In genomic region chr17:75742337-75742736, GRCh38 we compare ENCODE assay signal across 16 cellular contexts. TPM values are rescaled to one million over a fixed set of nuclear protein-coding genes. Genes with fewer than 3 reads are reported as not detected.
DNase-seq lines count a peak whose midpoint lies in the region; ATAC-seq, FAIRE-seq and TF ChIP-seq lines count a peak whose summit lies in the region.
"Had no signal": no experiment of that assay in that cellular context is flagged by ENCODE, and none has a peak within 500 bp of the region (broad histone marks: within the 10 kb centered on the region; RNA-seq: fewer than 3 reads in every experiment).

No MANE protein-coding gene starts in this region.

- peaks cover 3% of the 10 kb centered on the region; the same call in 1 of the 2 replicates for H4K20me1 ChIP-seq in K562 (replicated peaks; ENCODE audit: control insufficient read depth, insufficient read depth, low read length)
- H4K20me1 ChIP-seq: BLaER1 treated with 17β-estradiol and CSF1 and Interleukin-3, amounts not matched to agents 10 nM and 100 nM had no signal

- H3K4me3 ChIP-seq in HEK293 (ENCODE audit: low read depth, low read length): no peak overlapping the region
- H3K4me3 ChIP-seq in K562: no peak overlapping the region
- H3K4me3 ChIP-seq: BLaER1 treated with 17β-estradiol and CSF1 and Interleukin-3, amounts not matched to agents 10 nM and 100 nM had no signal

- no peak for FAIRE-seq in K562 (lab: Jason Lieb, UNC)

- no peaks in the 10 kb centered on the region for H3K4me1 Mint-ChIP-seq in WTC11
- H3K4me1 Mint-ChIP-seq: B cell had no signal

- in situ Hi-C loops in K562 (cut with MboI): no loop called here

- H3K4me3 Mint-ChIP-seq in WTC11: no peak overlapping the region
- H3K4me3 Mint-ChIP-seq: B cell; CD8-positive, alpha-beta T cell; H9 had no signal

- no peaks in the 10 kb centered on the region for H3K27me3 Mint-ChIP-seq in WTC11 (ENCODE audit: low read depth)
- H3K27me3 Mint-ChIP-seq: B cell had no signal

- no peaks in the 10 kb centered on the region for H3K36me3 ChIP-seq in HEK293 (ENCODE audit: control insufficient read depth in 2 of 2, insufficient read depth in 1 of 2, low read length in 2 of 2)
- no peaks in the 10 kb centered on the region for H3K36me3 ChIP-seq in K562 (ENCODE audit: control insufficient read depth, insufficient read depth, low read length)
- H3K36me3 ChIP-seq: BLaER1 treated with 17β-estradiol and CSF1 and Interleukin-3, amounts not matched to agents 10 nM and 100 nM had no signal

- no peak for TF ChIP-seq RAD21 in K562 (CRISPR knock-in tag; conservative IDR thresholded peaks at IDR 0.05 in 1 of 2, IDR thresholded peaks at IDR 0.05 in 1 of 2)

- H2AFZ ChIP-seq in K562 (ENCODE audit: low read depth, low read length): no peak overlapping the region

- BruUV-seq in K562 (replicated peaks; lab: Mats Ljungman, UMichigan): no TSS peak

- no peak for TF ChIP-seq CTCF in HEK293 (tag by site-specific recombination; IDR thresholded peaks at IDR 0.05)
- TF ChIP-seq CTCF in K562 (IDR thresholded peaks at IDR 0.05 in 2 of 3, conservative IDR thresholded peaks at IDR 0.05 in 1 of 3; ENCODE audit: insufficient read depth in 2 of 3, low read depth in 1 of 3, low read length in 3 of 3): no peak
- no peak for TF ChIP-seq CTCF in WTC11 (IDR thresholded peaks at IDR 0.05)

- peaks cover 4% of the 10 kb centered on the region for H3K9me1 ChIP-seq in K562 (ENCODE audit: control insufficient read depth, insufficient read depth, low read length)

- H3K9me3 ChIP-seq in HEK293 (ENCODE audit: control insufficient read depth, insufficient read depth, low read depth, low read length) (no peaks in the 10 kb centered on the region), K562 (replicated peaks; ENCODE audit: control insufficient read depth, insufficient read depth, low read depth, low read length) (no peaks in the 10 kb centered on the region)
- H3K9me3 ChIP-seq: BLaER1 treated with 17β-estradiol and CSF1 and Interleukin-3, amounts not matched to agents 10 nM and 100 nM had no signal

- POLR2A ChIA-PET in HEK293 (lab: Yijun Ruan, JAX): no interaction called here
- POLR2A ChIA-PET in K562 (lab: Yijun Ruan, JAX): interaction anchor here (0.6 to 1.2 kb wide), 3 partner anchors 35 to 382 kb away, joined by 3 to 4 read pairs (median 3); no protein-coding TSS in a partner anchor
- POLR2A ChIA-PET in WTC11 (lab: Charles Lee): no interaction called here

- no peaks in the 10 kb centered on the region for H3K9me3 Mint-ChIP-seq in activated naive CD4-positive, alpha-beta T cell treated with anti-CD3 and anti-CD28 coated beads, Interleukin-2, amount 50 U/mL, for 72 hours
- no peaks in the 10 kb centered on the region for H3K9me3 Mint-ChIP-seq in WTC11
- H3K9me3 Mint-ChIP-seq: CD8-positive, alpha-beta T cell; H9 had no signal

- no peak overlapping the region for H3K27ac Mint-ChIP-seq in activated naive CD4-positive, alpha-beta T cell treated with anti-CD3 and anti-CD28 coated beads, Interleukin-2, amount 50 U/mL, for 72 hours
- no peak overlapping the region for H3K27ac Mint-ChIP-seq in WTC11
- H3K27ac Mint-ChIP-seq: B cell; CD8-positive, alpha-beta T cell; H9 had no signal

- 42% methylated on average over 22 of the region's 25 CpGs for WGBS in K562 (ENCODE audit: insufficient coverage, low coverage, missing lambda C conversion rate)

- ATAC-seq in K562 (peak; percentile 21), left colon (peak; percentile 5), WTC11 (no peak)
- ATAC-seq in activated naive CD4-positive, alpha-beta T cell treated with anti-CD3 and anti-CD28 coated beads, Interleukin-2, amount 50 U/mL, for 72 hours: no peak
- ATAC-seq: CD8-positive, alpha-beta T cell had no signal

- no peaks in the 10 kb centered on the region for H3K79me2 ChIP-seq in K562 (ENCODE audit: control insufficient read depth, insufficient read depth, low read length)

- intact Hi-C loops in K562 (cut with micrococcal nuclease): no loop called here
- intact Hi-C loops in left colon (cut with DNase I, micrococcal nuclease): no loop called here

- no peak overlapping the region for H3K27ac ChIP-seq in HEK293 (ENCODE audit: extremely low read depth, low read depth, low read length)
- no peak overlapping the region for H3K27ac ChIP-seq in K562 (ENCODE audit: extremely low read depth, low read depth, low read length)
- H3K27ac ChIP-seq: HL-60 had no signal

- no peak for DNase-seq in K562 (ENCODE audit: extremely low read depth in 1 of 4, low spot score in 3 of 4)
- DNase-seq in left colon: no peak
- DNase-seq in activated naive CD4-positive, alpha-beta T cell treated with anti-CD3 and anti-CD28 coated beads, Interleukin-2, amount 50 U/mL, for 72 hours (ENCODE audit: low spot score in 2 of 2): no peak
- no peak for DNase-seq in activated CD4-positive, CD25-positive, alpha-beta regulatory T cell (lab: John Stamatoyannopoulos, UW)
- DNase-seq in WTC11 (ENCODE audit: low spot score): no peak
- DNase-seq: Calu3; CD8-positive, alpha-beta T cell; DMS79 treated with DMSO at 0.1 percent for 48 hours; GF-D8; GOT3; H9; IMR-90 had no signal

- peaks cover 0 to 8% of the 10 kb centered on the region in 2 experiments; a peak in 2 of 5 replicates for H3K27me3 ChIP-seq in K562 (ENCODE audit: control insufficient read depth in 2 of 2, insufficient read depth in 2 of 2, low read length in 2 of 2)
- H3K27me3 ChIP-seq: BLaER1 treated with 17β-estradiol and CSF1 and Interleukin-3, amounts not matched to agents 10 nM and 100 nM had no signal

- TF ChIP-seq EP300 in K562 (IDR thresholded peaks at IDR 0.05; ENCODE audit: low read length): no peak

- H3K4me2 ChIP-seq in K562 (ENCODE audit: insufficient read depth, low read length): no peak overlapping the region
- H3K4me2 ChIP-seq: BLaER1 treated with 17β-estradiol and CSF1 and Interleukin-3, amounts not matched to agents 10 nM and 100 nM had no signal

- no peaks in the 10 kb centered on the region for H3K36me3 Mint-ChIP-seq in activated naive CD4-positive, alpha-beta T cell treated with anti-CD3 and anti-CD28 coated beads, Interleukin-2, amount 50 U/mL, for 72 hours
- no peaks in the 10 kb centered on the region for H3K36me3 Mint-ChIP-seq in WTC11
- H3K36me3 Mint-ChIP-seq: CD8-positive, alpha-beta T cell had no signal

- TF ChIP-seq POLR2A in K562 (conservative IDR thresholded peaks at IDR 0.05): no peak

- no peak overlapping the region; a peak in 1 of 4 replicates for H3K9ac ChIP-seq in K562 (ENCODE audit: insufficient read depth in 1 of 2, low read depth in 2 of 2, low read length in 2 of 2)
- H3K9ac ChIP-seq: BLaER1 treated with 17β-estradiol and CSF1 and Interleukin-3, amounts not matched to agents 10 nM and 100 nM had no signal

- H3K4me1 ChIP-seq in HEK293 (ENCODE audit: control insufficient read depth, insufficient read depth, low read length) (no peaks in the 10 kb centered on the region), K562 (replicated peaks in 1 of 2; ENCODE audit: control insufficient read depth in 2 of 2, insufficient read depth in 2 of 2, low read length in 2 of 2) (peaks cover 0 to 35% of the 10 kb centered on the region in 2 experiments; a peak in 2 of 5 replicates)

- CTCF ChIA-PET in HEK293 (lab: Yijun Ruan, JAX): interaction anchor here (0.6 to 0.7 kb wide), 3 partner anchors 65 to 128 kb away, joined by 3 to 4 read pairs (median 4); no protein-coding TSS in a partner anchor
- CTCF ChIA-PET in K562 (lab: Yijun Ruan, JAX; ENCODE audit: low intra/inter-chr PET ratio): no interaction called here
- CTCF ChIA-PET in WTC11 (lab: Charles Lee): interaction anchor here (0.5 to 1.6 kb wide), 4 partner anchors 10 to 109 kb away, joined by 3 to 9 read pairs (median 4); partner anchors contain the start of gene SMIM5

RNA-seq across cellular contexts. Expression of gene ITGB4, which starts 21.1 kb away (rescaled TPM):
- total RNA-seq in K562 (2011; cell fraction: chromatin; rRNA removed; ENCODE audit: low replicate concordance): 0.84 and 1.1 TPM in 2 replicates
- 1.7 and 2.4 TPM in 2 replicates for total RNA-seq in K562 (2011; cell fraction: nucleolus; rRNA removed)
- 1.4 and 1.9 TPM in 2 replicates for total RNA-seq in K562 (2011; cell fraction: nucleoplasm; rRNA removed)
- total RNA-seq in K562 (2014; rRNA removed) (0.05 and 0.82 TPM in 2 replicates), K562 (2014; rRNA removed; fragmentation: Illumina TruSeq; extraction: Trizol) (not detected in 2 replicates), K562 (2015; rRNA removed; fragmentation: Illumina TruSeq; extraction: Trizol) (0.25 and 0.26 TPM in 2 replicates), K562 (2021) (0.89 and 2.8 TPM in 2 replicates), left colon (100 to 1,000 TPM; 252 to 318 TPM), WTC11 (2021) (9.5 to 11.2 TPM (median 10.6 TPM) in 3 replicates)
- polyA plus RNA-seq in K562 (2011; rRNA removed) (0.95 and 1.3 TPM in 2 replicates), K562 (2014; fragmentation: Illumina TruSeq; extraction: Trizol) (0.58 and 0.86 TPM in 2 replicates), K562 (2014; fragmentation: Nextera tagmentation; extraction: Ambion mirVana) (not detected), K562 (2014; rRNA removed) (0.93 and 1.2 TPM in 2 replicates)
- 1.1 and 2.0 TPM in 2 replicates for polyA plus RNA-seq in K562 (2011; cell fraction: cytosol; rRNA removed)
- polyA plus RNA-seq in K562 (2011; cell fraction: nucleus; rRNA removed): 2.3 and 2.6 TPM in 2 replicates
- polyA plus RNA-seq in K562 (2012): 1.9 and 4.1 TPM in 2 replicates
- 0.24 and 0.32 TPM in 2 replicates for polyA minus RNA-seq in K562 (2011; rRNA and poly(A)+ RNA removed)
- polyA minus RNA-seq in K562 (2011; cell fraction: cytosol; rRNA and poly(A)+ RNA removed): 3.4 and 4.2 TPM in 2 replicates
- polyA minus RNA-seq in K562 (2011; cell fraction: nucleus; rRNA and poly(A)+ RNA removed): 0.89 and 1.2 TPM in 2 replicates
- 1 to 10 TPM in 1 of 2 donors, under 1 TPM in 1; 0.76 to 1.1 TPM for total RNA-seq in activated naive CD4-positive, alpha-beta T cell treated with anti-CD3 and anti-CD28 coated beads, Interleukin-2, amount 50 U/mL, for 72 hours

RNA-seq across cellular contexts. Expression of gene GALK1, which starts 22.7 kb away (rescaled TPM):
- 12.6 and 46.2 TPM in 2 replicates for total RNA-seq in K562 (2011; cell fraction: chromatin; rRNA removed; ENCODE audit: low replicate concordance)
- 46.2 and 53.6 TPM in 2 replicates for total RNA-seq in K562 (2011; cell fraction: nucleolus; rRNA removed)
- total RNA-seq in K562 (2011; cell fraction: nucleoplasm; rRNA removed): 21.6 and 27.1 TPM in 2 replicates
- 51.6 and 58.5 TPM in 2 replicates for total RNA-seq in K562 (2014; rRNA removed)
- 2.2 and 4.2 TPM in 2 replicates for total RNA-seq in K562 (2014; rRNA removed; fragmentation: Illumina TruSeq; extraction: Trizol)
- 23.2 and 23.4 TPM in 2 replicates for total RNA-seq in K562 (2015; rRNA removed; fragmentation: Illumina TruSeq; extraction: Trizol)
- 41.6 and 46.7 TPM in 2 replicates for total RNA-seq in K562 (2021)
- 17.4 and 31.4 TPM in 2 replicates for polyA plus RNA-seq in K562 (2011; rRNA removed)
- 40.3 and 101 TPM in 2 replicates for polyA plus RNA-seq in K562 (2011; cell fraction: cytosol; rRNA removed)
- 71.0 and 91.6 TPM in 2 replicates for polyA plus RNA-seq in K562 (2011; cell fraction: nucleus; rRNA removed)
- 29.9 and 60.2 TPM in 2 replicates for polyA plus RNA-seq in K562 (2012)
- polyA plus RNA-seq in K562 (2014; fragmentation: Illumina TruSeq; extraction: Trizol): 6.1 and 15.8 TPM in 2 replicates
- polyA plus RNA-seq in K562 (2014; fragmentation: Nextera tagmentation; extraction: Ambion mirVana): 1 to 10 TPM in 1 of 2 experiments, under 1 TPM in 1; 0.45 to 2.1 TPM
- 36.4 and 40.3 TPM in 2 replicates for polyA plus RNA-seq in K562 (2014; rRNA removed)
- polyA minus RNA-seq in K562 (2011; rRNA and poly(A)+ RNA removed): 7.4 and 9.8 TPM in 2 replicates
- 23.4 and 30.8 TPM in 2 replicates for polyA minus RNA-seq in K562 (2011; cell fraction: cytosol; rRNA and poly(A)+ RNA removed)
- polyA minus RNA-seq in K562 (2011; cell fraction: nucleus; rRNA and poly(A)+ RNA removed): 18.3 and 25.1 TPM in 2 replicates
- total RNA-seq in left colon: 10 to 100 TPM; 14.1 to 16.9 TPM
- total RNA-seq in activated naive CD4-positive, alpha-beta T cell treated with anti-CD3 and anti-CD28 coated beads, Interleukin-2, amount 50 U/mL, for 72 hours: 10 to 100 TPM; 54.7 to 74.8 TPM
- total RNA-seq in WTC11 (2021): 42.2 to 49.9 TPM (median 49.4 TPM) in 3 replicates

RNA-seq across cellular contexts. Expression of gene UNK, which starts 42.3 kb away (rescaled TPM):
- 112 and 148 TPM in 2 replicates for total RNA-seq in K562 (2011; cell fraction: chromatin; rRNA removed; ENCODE audit: low replicate concordance)
- 60.9 and 67.9 TPM in 2 replicates for total RNA-seq in K562 (2011; cell fraction: nucleolus; rRNA removed)
- 116 and 161 TPM in 2 replicates for total RNA-seq in K562 (2011; cell fraction: nucleoplasm; rRNA removed)
- total RNA-seq in K562 (2014; rRNA removed): 12.8 and 16.0 TPM in 2 replicates
- 24.8 and 27.6 TPM in 2 replicates for total RNA-seq in K562 (2014; rRNA removed; fragmentation: Illumina TruSeq; extraction: Trizol)
- total RNA-seq in K562 (2015; rRNA removed; fragmentation: Illumina TruSeq; extraction: Trizol): 25.8 and 27.7 TPM in 2 replicates
- total RNA-seq in K562 (2021): 22.2 and 26.7 TPM in 2 replicates
- polyA plus RNA-seq in K562 (2011; rRNA removed): 38.6 and 38.7 TPM in 2 replicates
- polyA plus RNA-seq in K562 (2011; cell fraction: cytosol; rRNA removed): 17.7 and 26.9 TPM in 2 replicates
- polyA plus RNA-seq in K562 (2011; cell fraction: nucleus; rRNA removed): 31.3 and 35.3 TPM in 2 replicates
- polyA plus RNA-seq in K562 (2012): 20.2 and 24.9 TPM in 2 replicates
- polyA plus RNA-seq in K562 (2014; fragmentation: Illumina TruSeq; extraction: Trizol): 36.5 and 38.1 TPM in 2 replicates
- 10 to 100 TPM; 13.7 to 18.8 TPM for polyA plus RNA-seq in K562 (2014; fragmentation: Nextera tagmentation; extraction: Ambion mirVana)
- polyA plus RNA-seq in K562 (2014; rRNA removed): 24.2 and 25.4 TPM in 2 replicates
- polyA minus RNA-seq in K562 (2011; rRNA and poly(A)+ RNA removed): 25.3 and 43.9 TPM in 2 replicates
- polyA minus RNA-seq in K562 (2011; cell fraction: cytosol; rRNA and poly(A)+ RNA removed): 6.6 and 14.4 TPM in 2 replicates
- 17.8 and 34.1 TPM in 2 replicates for polyA minus RNA-seq in K562 (2011; cell fraction: nucleus; rRNA and poly(A)+ RNA removed)
- total RNA-seq in left colon: 10 to 100 TPM; 18.3 to 21.8 TPM
- 10 to 100 TPM; 15.3 to 29.3 TPM for total RNA-seq in activated naive CD4-positive, alpha-beta T cell treated with anti-CD3 and anti-CD28 coated beads, Interleukin-2, amount 50 U/mL, for 72 hours
- total RNA-seq in WTC11 (2021): 35.0 to 37.8 TPM (median 35.4 TPM) in 3 replicates

Comparison
In these comparisons a context has a peak if more than half of its experiments do, and no peak if none do; other contexts are left out.
1. ATAC-seq: peak in K562 (single experiment) and left colon (single experiment); none in activated naive CD4-positive, alpha-beta T cell treated with anti-CD3 and anti-CD28 coated beads, Interleukin-2, amount 50 U/mL, for 72 hours (0 of 2) and WTC11 (single experiment).
2. RNA of gene ITGB4, which starts 21.1 kb away (total RNA-seq): 252 to 318 TPM in left colon; 9.5 to 11.2 TPM in WTC11, 0.76 to 1.1 TPM in activated naive CD4-positive, alpha-beta T cell treated with anti-CD3 and anti-CD28 coated beads, Interleukin-2, amount 50 U/mL, for 72 hours and 0.05 to 2.8 TPM in K562; every median in the first group is over 10 times any median in the second.